9 cellular contexts compared by ENCODE assay signal in genomic region chr16:275786-276232, GRCh38. TPM values are rescaled to one million over a fixed set of nuclear protein-coding genes. Genes with fewer than 3 reads are reported as not detected.
DNase-seq lines count a peak whose midpoint lies in the region; ATAC-seq and TF ChIP-seq lines count a peak whose summit lies in the region.
"Had no signal": no experiment of that assay in that cellular context is flagged by ENCODE, and none has a peak within 500 bp of the region (broad histone marks: within the 10 kb centered on the region; RNA-seq: fewer than 3 reads in every experiment).

Gene RGS11, minus strand, starts transcription at chr16:275944. Its CDS starts 33 bp downstream, at chr16:275911.

- TF ChIP-seq CTCF in dorsolateral prefrontal cortex (IDR thresholded peaks at IDR 0.05 in 54 of 56, conservative IDR thresholded peaks at IDR 0.05 in 2 of 56; ENCODE audit: low read depth in 1 of 56, partially characterized antibody in 56 of 56) (no peak), upper lobe of left lung (IDR thresholded peaks at IDR 0.05) (no peak)

- H3K56ac ChIP-seq in mesendoderm (ENCODE audit: low read length) = peak within 1 kb of the TSS; percentile 74

- no peak for TF ChIP-seq POLR2A in upper lobe of left lung (IDR thresholded peaks at IDR 0.05)

- intact Hi-C loops in dorsolateral prefrontal cortex (cut with DNase I) = loop anchor here in 1 of 2 donors (5.0 kb wide), 1 partner anchor 71 kb away; no protein-coding TSS in a partner anchor

- H3K18ac ChIP-seq in mesendoderm (ENCODE audit: low read length) = no peak within 1 kb of the TSS

- H3K27ac Mint-ChIP-seq in activated T-cell treated with anti-CD3 and anti-CD28 coated beads, Interleukin-2, amount 50 U/mL, for 72 hours = no peak within 1 kb of the TSS

- DNase-seq in activated T-cell treated with anti-CD3 and anti-CD28 coated beads, Interleukin-2, amount 50 U/mL, for 72 hours = no peak
- no peak for DNase-seq in activated T-cell treated with anti-CD3 and anti-CD28 coated beads, Interleukin-2, amount 50 U/mL, for 48 hours
- no peak for DNase-seq in dorsolateral prefrontal cortex
- DNase-seq in mesendoderm = no peak
- DNase-seq in upper lobe of left lung = peak in 1 of 2 donors; percentile 87
- no peak for DNase-seq in SK-N-DZ (ENCODE audit: low spot score)
- no peak for DNase-seq in NCI-H2029 (lab: John Stamatoyannopoulos, UW)
- DNase-seq: NCI-H1694 treated with DMSO at 0.1 percent for 48 hours had no signal

- H2BK120ac ChIP-seq in mesendoderm (ENCODE audit: low read depth, low read length) = no peak within 1 kb of the TSS

- H3K27me3 ChIP-seq in dorsolateral prefrontal cortex = peaks cover 0 to 2% (median 0%) of the 10 kb centered on the region in 45 donors
- peaks cover 3% of the 10 kb centered on the region for H3K27me3 ChIP-seq in mesendoderm (ENCODE audit: insufficient read depth, low read length, poor library complexity)
- peaks cover 0 to 32% (median 11%) of the 10 kb centered on the region in 4 donors for H3K27me3 ChIP-seq in upper lobe of left lung

- H3K9ac ChIP-seq in mesendoderm (ENCODE audit: low read length) = peak within 1 kb of the TSS; percentile 51

- peak within 1 kb of the TSS; percentile 68 to 73 for H3K4me3 Mint-ChIP-seq in activated T-cell treated with anti-CD3 and anti-CD28 coated beads, Interleukin-2, amount 50 U/mL, for 72 hours

- no peaks in the 10 kb centered on the region for H3K9me3 Mint-ChIP-seq in activated T-cell treated with anti-CD3 and anti-CD28 coated beads, Interleukin-2, amount 50 U/mL, for 72 hours

- no peaks in the 10 kb centered on the region for H3K79me2 ChIP-seq in mesendoderm (ENCODE audit: control insufficient read depth, insufficient read depth, low read length)

- no peak within 1 kb of the TSS for H4K5ac ChIP-seq in mesendoderm (ENCODE audit: low read length)

- H3K36me3 Mint-ChIP-seq in activated T-cell treated with anti-CD3 and anti-CD28 coated beads, Interleukin-2, amount 50 U/mL, for 72 hours (ENCODE audit: insufficient read depth in 2 of 2) = no peaks in the 10 kb centered on the region

- H3K4me1 ChIP-seq in mesendoderm (ENCODE audit: control insufficient read depth, low read depth, low read length) (no peaks in the 10 kb centered on the region), upper lobe of left lung (peaks cover 15 to 31% (median 17%) of the 10 kb centered on the region in 4 donors)

- peaks cover 6% of the 10 kb centered on the region for H3K4me1 Mint-ChIP-seq in activated T-cell treated with anti-CD3 and anti-CD28 coated beads, Interleukin-2, amount 50 U/mL, for 72 hours (ENCODE audit: low read depth)

- WGBS in mesendoderm (ENCODE audit: extremely low coverage, insufficient coverage, low lambda C conversion rate) = no CpG with 5 or more reads among the region's 56 CpGs
- WGBS in upper lobe of left lung, 2 donors = 4 to 30% methylated on average over 4 to 49 of the region's 56 CpGs

- H3K23ac ChIP-seq in mesendoderm (ENCODE audit: low read length) = no peak within 1 kb of the TSS

- no peak within 1 kb of the TSS for H2AK5ac ChIP-seq in mesendoderm (ENCODE audit: low read length)

- TF ChIP-seq EP300 in upper lobe of left lung (IDR thresholded peaks at IDR 0.05) = no peak

- no peak within 1 kb of the TSS for H4K8ac ChIP-seq in mesendoderm (ENCODE audit: low read depth, low read length)

- no peak within 1 kb of the TSS for H2BK5ac ChIP-seq in mesendoderm (ENCODE audit: low read length)

- peaks cover 21% of the 10 kb centered on the region for H3K27me3 Mint-ChIP-seq in activated T-cell treated with anti-CD3 and anti-CD28 coated beads, Interleukin-2, amount 50 U/mL, for 72 hours (ENCODE audit: low read depth)

- H3K4ac ChIP-seq in mesendoderm (ENCODE audit: low read depth, low read length) = no peak within 1 kb of the TSS

- peak within 1 kb of the TSS; percentile 87 for H3K4me2 ChIP-seq in mesendoderm (ENCODE audit: low read length)

- H3K36me3 ChIP-seq in mesendoderm (ENCODE audit: control insufficient read depth, insufficient read depth, low read length) (no peaks in the 10 kb centered on the region), upper lobe of left lung (no peaks in the 10 kb centered on the region)

- H3K27ac ChIP-seq in dorsolateral prefrontal cortex (peak within 1 kb of the TSS in 46 of 59 donors; percentile 2 to 85 (median 52)), mesendoderm (ENCODE audit: low read depth, low read length) (no peak within 1 kb of the TSS), upper lobe of left lung (peak within 1 kb of the TSS in 2 of 4 donors; percentile 34 to 75)

- ATAC-seq in activated T-cell treated with anti-CD3 and anti-CD28 coated beads, Interleukin-2, amount 50 U/mL, for 72 hours (replicated peaks in 1 of 2) = no peak
- peak in 1 of 2 donors; percentile 77 for ATAC-seq in upper lobe of left lung (ENCODE audit: low FRiP score in 2 of 2)
- ATAC-seq in HG03108 (IDR thresholded peaks at IDR 0.05; ENCODE audit: unreplicated experiment) = no peak

- H2BK15ac ChIP-seq in mesendoderm (replicated peaks; ENCODE audit: low read depth) = no peak within 1 kb of the TSS

- H3K9me3 ChIP-seq in upper lobe of left lung = no peaks in the 10 kb centered on the region

- no peaks in the 10 kb centered on the region for H3K79me1 ChIP-seq in mesendoderm (ENCODE audit: low read length)

- H3K4me3 ChIP-seq in dorsolateral prefrontal cortex (peak within 1 kb of the TSS; percentile 46 to 81 (median 65)), mesendoderm (ENCODE audit: low read length) (no peak within 1 kb of the TSS), upper lobe of left lung (peak within 1 kb of the TSS; percentile 25 to 51 (median 49))

RNA-seq across cellular contexts. Expression of gene RGS11, which starts in this region (rescaled TPM):
- under 1 TPM; 0.19 to 0.67 TPM for total RNA-seq in activated T-cell treated with anti-CD3 and anti-CD28 coated beads, Interleukin-2, amount 50 U/mL, for 72 hours
- total RNA-seq in dorsolateral prefrontal cortex = 100 to 1,000 TPM in 11 of 120 experiments, 10 to 100 TPM in 109; 36.1 to 127 (median 67.0) TPM
- polyA plus RNA-seq in mesendoderm (2013, experiment 1 of 2) = 0.20 TPM
- 0.14 TPM for polyA plus RNA-seq in mesendoderm (2013, experiment 2 of 2)
- 10 to 100 TPM in 2 of 6 donors, 1 to 10 TPM in 4; 1.9 to 16.8 (median 5.5) TPM for total RNA-seq in upper lobe of left lung
- polyA plus RNA-seq in SK-N-DZ (2014; cell fraction: cytosol; rRNA removed) = 2.0 and 2.2 TPM in 2 replicates
- 15.1 and 20.2 TPM in 2 replicates for polyA plus RNA-seq in SK-N-DZ (2014; cell fraction: nucleus; rRNA removed)
